In the genomic region with DNA sequence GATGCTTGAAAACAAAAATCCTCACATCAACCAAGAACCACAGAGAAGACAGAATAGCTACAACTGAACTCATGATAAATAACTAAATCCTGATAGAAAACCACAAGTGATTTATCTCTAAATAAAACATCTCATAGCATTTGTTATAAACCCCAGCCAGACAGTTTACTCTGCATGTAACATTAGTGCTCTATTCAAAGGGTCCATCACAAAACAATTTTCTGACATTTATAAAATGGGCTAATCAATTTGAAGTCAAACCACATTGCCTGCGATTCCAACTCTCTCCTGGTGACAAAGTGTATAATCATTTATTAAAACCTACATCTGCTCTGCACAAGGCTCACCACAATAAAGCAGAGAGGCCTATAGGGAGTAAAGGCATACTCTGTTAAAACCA, we compare ENCODE assay signal across 1 cellular context.
TF ChIP-seq lines count a peak whose summit lies in the region.

No MANE protein-coding gene starts in this region.

TF ChIP-seq in SK-N-SH treated with all-trans-retinoic acid at 6 μM for 48 hours, 23 proteins besides CTCF, POLR2A, EP300 and RAD21 (continued from another document):
- no peak for TF ChIP-seq TSHZ2 (CRISPR knock-in tag; IDR thresholded peaks at IDR 0.05)
- TF ChIP-seq, protein P1, sequence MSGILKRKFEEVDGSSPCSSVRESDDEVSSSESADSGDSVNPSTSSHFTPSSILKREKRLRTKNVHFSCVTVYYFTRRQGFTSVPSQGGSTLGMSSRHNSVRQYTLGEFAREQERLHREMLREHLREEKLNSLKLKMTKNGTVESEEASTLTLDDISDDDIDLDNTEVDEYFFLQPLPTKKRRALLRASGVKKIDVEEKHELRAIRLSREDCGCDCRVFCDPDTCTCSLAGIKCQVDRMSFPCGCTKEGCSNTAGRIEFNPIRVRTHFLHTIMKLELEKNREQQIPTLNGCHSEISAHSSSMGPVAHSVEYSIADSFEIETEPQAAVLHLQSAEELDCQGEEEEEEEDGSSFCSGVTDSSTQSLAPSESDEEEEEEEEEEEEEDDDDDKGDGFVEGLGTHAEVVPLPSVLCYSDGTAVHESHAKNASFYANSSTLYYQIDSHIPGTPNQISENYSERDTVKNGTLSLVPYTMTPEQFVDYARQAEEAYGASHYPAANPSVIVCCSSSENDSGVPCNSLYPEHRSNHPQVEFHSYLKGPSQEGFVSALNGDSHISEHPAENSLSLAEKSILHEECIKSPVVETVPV (CRISPR knock-in tag; IDR thresholded peaks at IDR 0.05) = no peak
- TF ChIP-seq, protein P2, sequence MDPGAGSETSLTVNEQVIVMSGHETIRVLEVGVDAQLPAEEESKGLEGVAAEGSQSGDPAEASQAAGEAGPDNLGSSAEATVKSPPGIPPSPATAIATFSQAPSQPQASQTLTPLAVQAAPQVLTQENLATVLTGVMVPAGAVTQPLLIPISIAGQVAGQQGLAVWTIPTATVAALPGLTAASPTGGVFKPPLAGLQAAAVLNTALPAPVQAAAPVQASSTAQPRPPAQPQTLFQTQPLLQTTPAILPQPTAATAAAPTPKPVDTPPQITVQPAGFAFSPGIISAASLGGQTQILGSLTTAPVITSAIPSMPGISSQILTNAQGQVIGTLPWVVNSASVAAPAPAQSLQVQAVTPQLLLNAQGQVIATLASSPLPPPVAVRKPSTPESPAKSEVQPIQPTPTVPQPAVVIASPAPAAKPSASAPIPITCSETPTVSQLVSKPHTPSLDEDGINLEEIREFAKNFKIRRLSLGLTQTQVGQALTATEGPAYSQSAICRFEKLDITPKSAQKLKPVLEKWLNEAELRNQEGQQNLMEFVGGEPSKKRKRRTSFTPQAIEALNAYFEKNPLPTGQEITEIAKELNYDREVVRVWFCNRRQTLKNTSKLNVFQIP (CRISPR knock-in tag; IDR thresholded peaks at IDR 0.05; ENCODE audit: borderline replicate concordance, low read depth) = no peak
- TF ChIP-seq PPARA (CRISPR knock-in tag; IDR thresholded peaks at IDR 0.05; ENCODE audit: borderline replicate concordance) = no peak
